Comparison of ENCODE assay signal across 22 cellular contexts in the genomic region with DNA sequence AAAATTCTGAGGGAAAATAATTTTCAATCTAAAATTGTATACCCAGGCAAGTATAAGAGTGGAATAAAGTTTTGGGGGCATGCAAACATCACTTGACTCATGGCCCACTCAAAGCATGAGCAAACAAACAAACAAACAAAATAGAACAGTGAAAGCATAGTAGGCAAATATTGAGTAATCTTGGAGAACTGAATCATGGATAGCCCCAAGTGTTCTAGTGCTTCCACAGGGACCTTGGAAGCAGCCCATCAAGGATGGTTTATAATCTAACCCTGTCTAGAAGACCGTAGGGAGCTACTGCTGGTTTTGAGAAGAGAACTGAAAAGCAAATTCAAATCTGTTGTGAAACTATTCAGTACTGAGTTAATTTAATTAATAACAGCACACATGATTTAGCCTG. TPM values are rescaled to one million over a fixed set of nuclear protein-coding genes. Genes with fewer than 3 reads are reported as not detected.
DNase-seq lines count a peak whose midpoint lies in the region; ATAC-seq and TF ChIP-seq lines count a peak whose summit lies in the region.
"Had no signal": no experiment of that assay in that cellular context is flagged by ENCODE, and none has a peak within 500 bp of the region (broad histone marks: within the 10 kb centered on the region; RNA-seq: fewer than 3 reads in every experiment).

No MANE protein-coding gene starts in this region.

- no peaks in the 10 kb centered on the region for H3K4me1 Mint-ChIP-seq in endodermal cell
- no peaks in the 10 kb centered on the region for H3K4me1 Mint-ChIP-seq in activated CD4-positive, alpha-beta T cell treated with anti-CD3 and anti-CD28 coated beads, Interleukin-2, amount 10 ng/mL, durations not matched to agents 24 days and 14 days
- H3K4me1 Mint-ChIP-seq in naive thymus-derived CD4-positive, alpha-beta T cell: peaks cover 0 to 2% (median 0%) of the 10 kb centered on the region in 7 donors
- H3K4me1 Mint-ChIP-seq: CD14-positive monocyte had no signal

- H3K9me3 ChIP-seq in endodermal cell (ENCODE audit: control insufficient read depth, low read length): no peaks in the 10 kb centered on the region
- H3K9me3 ChIP-seq in psoas muscle: no peaks in the 10 kb centered on the region
- no peaks in the 10 kb centered on the region for H3K9me3 ChIP-seq in naive thymus-derived CD4-positive, alpha-beta T cell (ENCODE audit: control insufficient read depth in 2 of 3, low read length in 3 of 3)
- H3K9me3 ChIP-seq: A549; BE2C; BLaER1 treated with 17β-estradiol and CSF1 and Interleukin-3, amounts not matched to agents 10 nM and 100 nM; HAP-1 had no signal

- no peak for DNase-seq in endodermal cell
- no peak for DNase-seq in psoas muscle
- DNase-seq in NCI-H82 treated with DMSO at 0.1 percent for 48 hours (lab: John Stamatoyannopoulos, UW; ENCODE audit: unreplicated experiment): no peak
- DNase-seq in activated CD4-positive, alpha-beta T cell treated with anti-CD3 and anti-CD28 coated beads, Interleukin-2, amount 10 ng/mL, durations not matched to agents 24 days and 14 days: no peak
- DNase-seq in naive thymus-derived CD4-positive, alpha-beta T cell: no peak
- DNase-seq: 8988T; ACHN; AML-193; BE2C; CD4-positive, alpha-beta T cell; CD8-positive, alpha-beta memory T cell; DMS 273 treated with DMSO at 0.1 percent for 48 hours; DMS79 treated with DMSO at 0.1 percent for 48 hours; GF-D8; GOT3; HFFc6 had no signal

- H3K9ac ChIP-seq in endodermal cell (ENCODE audit: extremely low read depth, low read length, poor library complexity, severe bottlenecking): no peak overlapping the region
- H3K9ac ChIP-seq: BLaER1 treated with 17β-estradiol and CSF1 and Interleukin-3, amounts not matched to agents 10 nM and 100 nM had no signal

- no peak overlapping the region for H3K4me3 Mint-ChIP-seq in endodermal cell
- H3K4me3 Mint-ChIP-seq in activated CD4-positive, alpha-beta T cell treated with anti-CD3 and anti-CD28 coated beads, Interleukin-2, amount 10 ng/mL, durations not matched to agents 24 days and 14 days: no peak overlapping the region
- no peak overlapping the region for H3K4me3 Mint-ChIP-seq in naive thymus-derived CD4-positive, alpha-beta T cell
- H3K4me3 Mint-ChIP-seq: CD14-positive monocyte; CD4-positive, alpha-beta T cell; CD8-positive, alpha-beta memory T cell; HFFc6 had no signal

- H3K9me3 Mint-ChIP-seq in endodermal cell: no peaks in the 10 kb centered on the region
- no peaks in the 10 kb centered on the region for H3K9me3 Mint-ChIP-seq in activated CD4-positive, alpha-beta T cell treated with anti-CD3 and anti-CD28 coated beads, Interleukin-2, amount 10 ng/mL, durations not matched to agents 24 days and 14 days
- H3K9me3 Mint-ChIP-seq in naive thymus-derived CD4-positive, alpha-beta T cell: peaks cover 0 to 3% (median 0%) of the 10 kb centered on the region in 11 donors
- H3K9me3 Mint-ChIP-seq: CD4-positive, alpha-beta T cell; CD8-positive, alpha-beta memory T cell; HFFc6 had no signal

- peaks cover 93% of the 10 kb centered on the region for H3K36me3 ChIP-seq in endodermal cell (ENCODE audit: control insufficient read depth, insufficient read depth, low read length)
- peaks cover 19 to 98% of the 10 kb centered on the region in 2 donors for H3K36me3 ChIP-seq in psoas muscle (ENCODE audit: insufficient read depth in 1 of 2, low read depth in 1 of 2)
- peaks cover 32 to 91% (median 34%) of the 10 kb centered on the region in 3 experiments for H3K36me3 ChIP-seq in naive thymus-derived CD4-positive, alpha-beta T cell (ENCODE audit: control insufficient read depth in 2 of 3, insufficient read depth in 3 of 3, low read length in 3 of 3)

- H3K27me3 Mint-ChIP-seq in endodermal cell (ENCODE audit: insufficient read depth): no peaks in the 10 kb centered on the region
- H3K27me3 Mint-ChIP-seq in activated CD4-positive, alpha-beta T cell treated with anti-CD3 and anti-CD28 coated beads, Interleukin-2, amount 10 ng/mL, durations not matched to agents 24 days and 14 days: no peaks in the 10 kb centered on the region
- H3K27me3 Mint-ChIP-seq in naive thymus-derived CD4-positive, alpha-beta T cell: no peaks in the 10 kb centered on the region
- H3K27me3 Mint-ChIP-seq: CD4-positive, alpha-beta T cell; CD8-positive, alpha-beta memory T cell had no signal

- H3K4me3 ChIP-seq in endodermal cell (ENCODE audit: low read length): no peak overlapping the region
- no peak overlapping the region for H3K4me3 ChIP-seq in psoas muscle
- no peak overlapping the region for H3K4me3 ChIP-seq in naive thymus-derived CD4-positive, alpha-beta T cell (ENCODE audit: low read length)
- H3K4me3 ChIP-seq: A549; BLaER1 treated with 17β-estradiol and CSF1 and Interleukin-3, amounts not matched to agents 10 nM and 100 nM; HAP-1 had no signal

- intact Hi-C loops in psoas muscle (cut with DNase I): no loop called here
- intact Hi-C loops in activated CD4-positive, alpha-beta T cell treated with anti-CD3 and anti-CD28 coated beads, Interleukin-2, amount 10 ng/mL, durations not matched to agents 24 days and 14 days (cut with micrococcal nuclease): no loop called here
- intact Hi-C loops in naive thymus-derived CD4-positive, alpha-beta T cell (cut with micrococcal nuclease): no loop called here

- CTCF ChIA-PET in naive thymus-derived CD4-positive, alpha-beta T cell (lab: Charles Lee): no interaction called here

- WGBS in endodermal cell (ENCODE audit: insufficient coverage in 1 of 2, insufficient read length in 1 of 2), 2 experiments: 81 to 100% methylated on average over 1 of the region's 1 CpG
- 63 to 79% (median 73%) methylated on average over 1 of the region's 1 CpG for WGBS in psoas muscle, 3 donors

- H3K27ac ChIP-seq in 22Rv1: peak overlapping the region; percentile 94
- H3K27ac ChIP-seq in VCaP: peak overlapping the region; percentile 98; the same call in 1 of the 2 replicates
- H3K27ac ChIP-seq in endodermal cell (ENCODE audit: low read depth, low read length): no peak overlapping the region
- H3K27ac ChIP-seq in psoas muscle: peak overlapping the region; percentile 7
- no peak overlapping the region for H3K27ac ChIP-seq in naive thymus-derived CD4-positive, alpha-beta T cell (ENCODE audit: low read depth, low read length)
- H3K27ac ChIP-seq: A549; BLaER1 treated with 17β-estradiol and CSF1 and Interleukin-3, amounts not matched to agents 10 nM and 100 nM had no signal

- no peak for ATAC-seq in psoas muscle
- ATAC-seq in naive thymus-derived CD4-positive, alpha-beta T cell: no peak

- H3K36me3 Mint-ChIP-seq in endodermal cell (ENCODE audit: low read depth): peaks cover 82% of the 10 kb centered on the region
- peaks cover 68% of the 10 kb centered on the region for H3K36me3 Mint-ChIP-seq in activated CD4-positive, alpha-beta T cell treated with anti-CD3 and anti-CD28 coated beads, Interleukin-2, amount 10 ng/mL, durations not matched to agents 24 days and 14 days (ENCODE audit: low read depth)
- H3K36me3 Mint-ChIP-seq in naive thymus-derived CD4-positive, alpha-beta T cell: peaks cover 27 to 79% (median 48%) of the 10 kb centered on the region in 5 donors

- peak overlapping the region; percentile 24 for H3K27ac Mint-ChIP-seq in endodermal cell
- no peak overlapping the region for H3K27ac Mint-ChIP-seq in activated CD4-positive, alpha-beta T cell treated with anti-CD3 and anti-CD28 coated beads, Interleukin-2, amount 10 ng/mL, durations not matched to agents 24 days and 14 days
- no peak overlapping the region for H3K27ac Mint-ChIP-seq in naive thymus-derived CD4-positive, alpha-beta T cell
- H3K27ac Mint-ChIP-seq: CD14-positive monocyte; CD4-positive, alpha-beta T cell; HFFc6 had no signal

- H3K27me3 ChIP-seq in endodermal cell (ENCODE audit: control insufficient read depth, insufficient read depth, low read length, poor library complexity, severe bottlenecking) (no peaks in the 10 kb centered on the region), psoas muscle (ENCODE audit: insufficient read depth in 3 of 3, low read length in 2 of 3) (no peaks in the 10 kb centered on the region)
- H3K27me3 ChIP-seq in naive thymus-derived CD4-positive, alpha-beta T cell (ENCODE audit: control insufficient read depth in 2 of 2, insufficient read depth in 2 of 2, low read length in 2 of 2): no peaks in the 10 kb centered on the region
- H3K27me3 ChIP-seq: BE2C; BLaER1 treated with 17β-estradiol and CSF1 and Interleukin-3, amounts not matched to agents 10 nM and 100 nM had no signal

- POLR2A ChIA-PET in naive thymus-derived CD4-positive, alpha-beta T cell (lab: Charles Lee): no interaction called here

- no peaks in the 10 kb centered on the region for H3K4me1 ChIP-seq in endodermal cell (ENCODE audit: control insufficient read depth, insufficient read depth, low read length)
- H3K4me1 ChIP-seq in psoas muscle: peaks cover 17% of the 10 kb centered on the region
- no peaks in the 10 kb centered on the region for H3K4me1 ChIP-seq in naive thymus-derived CD4-positive, alpha-beta T cell (ENCODE audit: control insufficient read depth in 2 of 2, insufficient read depth in 2 of 2, low read length in 2 of 2)
- H3K4me1 ChIP-seq: BE2C; BLaER1 treated with 17β-estradiol and CSF1 and Interleukin-3, amounts not matched to agents 10 nM and 100 nM; HAP-1 had no signal

- TF ChIP-seq CTCF in 22Rv1 (IDR thresholded peaks at IDR 0.05) (no peak), VCaP (conservative IDR thresholded peaks at IDR 0.05) (no peak), endodermal cell (conservative IDR thresholded peaks at IDR 0.05) (no peak), psoas muscle (IDR thresholded peaks at IDR 0.05) (no peak)

RNA-seq across cellular contexts. Expression of gene POLR3A, which starts 22.1 kb away (rescaled TPM):
- 10 to 100 TPM; 28.2 to 28.6 TPM for total RNA-seq in endodermal cell
- polyA plus RNA-seq in endodermal cell (2013, experiment 1 of 2): 18.0 TPM
- 18.3 TPM for polyA plus RNA-seq in endodermal cell (2013, experiment 2 of 2)
- 10 to 100 TPM; 11.8 to 16.5 (median 14.1) TPM for total RNA-seq in psoas muscle
- polyA plus RNA-seq in psoas muscle: 10 to 100 TPM in 1 of 3 donors, 1 to 10 TPM in 2; 5.2 to 14.2 (median 8.9) TPM
- total RNA-seq in activated CD4-positive, alpha-beta T cell treated with anti-CD3 and anti-CD28 coated beads, Interleukin-2, amount 10 ng/mL, durations not matched to agents 24 days and 14 days: 27.8 and 28.7 TPM in 2 replicates
- 10 to 100 TPM; 12.0 to 20.9 (median 19.0) TPM for total RNA-seq in naive thymus-derived CD4-positive, alpha-beta T cell
- polyA plus RNA-seq in naive thymus-derived CD4-positive, alpha-beta T cell: 10 to 100 TPM in 1 of 2 donors, 1 to 10 TPM in 1; 5.5 to 12.3 TPM

RNA-seq across cellular contexts. Expression of gene RPS24, which starts 26.5 kb away (rescaled TPM):
- 1,000 to 10,000 TPM; 1,695 to 1,720 TPM for total RNA-seq in endodermal cell
- polyA plus RNA-seq in endodermal cell (2013, experiment 1 of 2): 2,044 TPM
- polyA plus RNA-seq in endodermal cell (2013, experiment 2 of 2): 2,088 TPM
- total RNA-seq in psoas muscle: 1,000 to 10,000 TPM in 3 of 4 donors, 100 to 1,000 TPM in 1; 980 to 1,456 (median 1,110) TPM
- polyA plus RNA-seq in psoas muscle: 1,000 to 10,000 TPM; 2,584 to 4,077 (median 3,663) TPM
- 1,816 and 1,818 TPM in 2 replicates for total RNA-seq in activated CD4-positive, alpha-beta T cell treated with anti-CD3 and anti-CD28 coated beads, Interleukin-2, amount 10 ng/mL, durations not matched to agents 24 days and 14 days
- total RNA-seq in naive thymus-derived CD4-positive, alpha-beta T cell: 1,000 to 10,000 TPM; 1,177 to 2,466 (median 1,673) TPM
- polyA plus RNA-seq in naive thymus-derived CD4-positive, alpha-beta T cell: 1,000 to 10,000 TPM; 1,173 to 1,441 TPM

Comparison
In these comparisons a context has a peak if more than half of its experiments do, and no peak if none do; other contexts are left out.
1. H3K27ac ChIP-seq: peak in 22Rv1 (single experiment), VCaP (single experiment) and psoas muscle (single experiment); none in endodermal cell (single experiment) and naive thymus-derived CD4-positive, alpha-beta T cell (single experiment).